18 cellular contexts compared by ENCODE assay signal in genomic region chr7:132078891-132079735, GRCh38.
A peak's percentile ranks its signal among the peaks of the same experiment; 100 is the strongest.
DNase-seq lines count a peak whose midpoint lies in the region; ATAC-seq, FAIRE-seq and TF ChIP-seq lines count a peak whose summit lies in the region.
"Had no signal": no experiment of that assay in that cellular context is flagged by ENCODE, and none has a peak within 500 bp of the region (broad histone marks: within the 10 kb centered on the region; RNA-seq: fewer than 3 reads in every experiment).

No MANE protein-coding gene starts in this region.

- no peak overlapping the region for H3K9ac ChIP-seq in K562 (ENCODE audit: insufficient read depth in 1 of 2, low read depth in 2 of 2, low read length in 2 of 2)

- intact Hi-C loops in K562 (cut with micrococcal nuclease), result no loop called here

- H3K4me2 ChIP-seq in K562 (ENCODE audit: insufficient read depth, low read length) (no peak overlapping the region), osteoblast (ENCODE audit: insufficient read depth, low read length) (no peak overlapping the region)

- in situ Hi-C loops in K562 (cut with MboI), result no loop called here

- H3K27me3 Mint-ChIP-seq in type B pancreatic cell, result peaks cover 28% of the 10 kb centered on the region

- POLR2A ChIA-PET in K562 (lab: Yijun Ruan, JAX), result interaction anchor here (1.3 kb wide), 1 partner anchor 39 kb away, joined by 6 read pairs; no protein-coding TSS in a partner anchor

- WGBS in K562 (ENCODE audit: insufficient coverage, low coverage, missing lambda C conversion rate), result 2% methylated on average over 8 of the region's 8 CpGs

- no peaks in the 10 kb centered on the region for H3K36me3 ChIP-seq in K562 (ENCODE audit: control insufficient read depth, insufficient read depth, low read length)
- H3K36me3 ChIP-seq in osteoblast (ENCODE audit: insufficient read depth, low read length), result no peaks in the 10 kb centered on the region
- H3K36me3 ChIP-seq: SJCRH30 had no signal

- CTCF ChIA-PET in K562 (lab: Yijun Ruan, JAX; ENCODE audit: low intra/inter-chr PET ratio), result no interaction called here

- H3K27ac ChIP-seq in K562 (ENCODE audit: extremely low read depth, low read depth, low read length), result no peak overlapping the region
- no peak overlapping the region for H3K27ac ChIP-seq in osteoblast (ENCODE audit: low read depth, low read length)
- H3K27ac ChIP-seq: SJCRH30 had no signal

- no peak for TF ChIP-seq POLR2A in K562 (conservative IDR thresholded peaks at IDR 0.05)

- no peaks in the 10 kb centered on the region for H3K9me1 ChIP-seq in K562 (ENCODE audit: control insufficient read depth, insufficient read depth, low read length)

- no peak overlapping the region for H2AFZ ChIP-seq in K562 (ENCODE audit: low read depth, low read length)
- H2AFZ ChIP-seq in osteoblast (ENCODE audit: low read length), result no peak overlapping the region

- H3K4me3 Mint-ChIP-seq in type B pancreatic cell, result no peak overlapping the region
- H3K4me3 Mint-ChIP-seq: IgD-negative memory B cell; T-helper 2 cell treated with Interferon-gamma antibody and Interleukin-4, amounts not matched to agents 5 μg/mL and 100 μg/mL, for 36 hours had no signal

- H3K4me1 ChIP-seq in K562 (replicated peaks in 1 of 2; ENCODE audit: control insufficient read depth in 2 of 2, insufficient read depth in 2 of 2, low read length in 2 of 2), result no peaks in the 10 kb centered on the region
- no peaks in the 10 kb centered on the region for H3K4me1 ChIP-seq in osteoblast (ENCODE audit: insufficient read depth, low read length)
- H3K4me1 ChIP-seq: SJCRH30 had no signal

- H3K4me3 ChIP-seq in LNCaP clone FGC (ENCODE audit: low read depth, low read length) (no peak overlapping the region), K562 (no peak overlapping the region), osteoblast (ENCODE audit: insufficient read depth, low read length) (no peak overlapping the region)
- H3K4me3 ChIP-seq: SJCRH30 had no signal

- H4K20me1 ChIP-seq in K562 (replicated peaks; ENCODE audit: control insufficient read depth, insufficient read depth, low read length), result no peaks in the 10 kb centered on the region
- no peaks in the 10 kb centered on the region for H4K20me1 ChIP-seq in osteoblast (ENCODE audit: insufficient read depth, low read length)

- no peak for TF ChIP-seq EP300 in K562 (IDR thresholded peaks at IDR 0.05; ENCODE audit: low read length)

- no peaks in the 10 kb centered on the region for H3K36me3 Mint-ChIP-seq in type B pancreatic cell

- no peak for TF ChIP-seq RAD21 in K562 (CRISPR knock-in tag; conservative IDR thresholded peaks at IDR 0.05 in 1 of 2, IDR thresholded peaks at IDR 0.05 in 1 of 2)

- H3K9me3 Mint-ChIP-seq in type B pancreatic cell, result no peaks in the 10 kb centered on the region
- H3K9me3 Mint-ChIP-seq: IgD-negative memory B cell; T-helper 2 cell treated with Interferon-gamma antibody and Interleukin-4, amounts not matched to agents 5 μg/mL and 100 μg/mL, for 36 hours had no signal

- H3K4me1 Mint-ChIP-seq in type B pancreatic cell (ENCODE audit: unreplicated experiment), result peaks cover 40% of the 10 kb centered on the region
- H3K4me1 Mint-ChIP-seq: IgD-negative memory B cell had no signal

- no peak; the same call in 2 of the 3 replicates for ATAC-seq in K562
- ATAC-seq in HG03520 (IDR thresholded peaks at IDR 0.05; ENCODE audit: unreplicated experiment), result no peak

- H3K9me3 ChIP-seq in K562 (replicated peaks; ENCODE audit: control insufficient read depth, insufficient read depth, low read depth, low read length), result no peaks in the 10 kb centered on the region
- no peaks in the 10 kb centered on the region for H3K9me3 ChIP-seq in osteoblast (ENCODE audit: low read depth, low read length)
- H3K9me3 ChIP-seq: SJCRH30 had no signal

- peak; percentile 3 for DNase-seq in SIG-M5 treated with dmso at 0.1 percent for 504 hours (lab: John Stamatoyannopoulos, UW; ENCODE audit: unreplicated experiment)
- no peak for DNase-seq in SIG-M5 (lab: John Stamatoyannopoulos, UW)
- DNase-seq in LNCaP clone FGC (ENCODE audit: low read depth), result no peak
- DNase-seq in K562 (ENCODE audit: extremely low read depth in 1 of 4, low spot score in 3 of 4), result no peak
- no peak for DNase-seq in type B pancreatic cell (ENCODE audit: extremely low spot score, unreplicated experiment)
- no peak for DNase-seq in NCI-H524 (lab: John Stamatoyannopoulos, UW)
- DNase-seq in osteoblast (ENCODE audit: insufficient read length, low spot score, missing footprints), result no peak
- DNase-seq: C1 segment of cervical spinal cord, GF-D8, GOT3, NCI-H1092 treated with DMSO at 0.1 percent for 48 hours, NCI-H1694, NCI-H526, SJCRH30 had no signal

- FAIRE-seq in K562 (lab: Jason Lieb, UNC), result no peak
- FAIRE-seq: GM12891 had no signal

- H3K79me2 ChIP-seq in K562 (ENCODE audit: control insufficient read depth, insufficient read depth, low read length) (no peaks in the 10 kb centered on the region), osteoblast (ENCODE audit: insufficient read depth, low read length) (no peaks in the 10 kb centered on the region)

- H3K27ac Mint-ChIP-seq in type B pancreatic cell, result peak overlapping the region; percentile 36
- H3K27ac Mint-ChIP-seq: IgD-negative memory B cell; T-helper 2 cell treated with Interferon-gamma antibody and Interleukin-4, amounts not matched to agents 5 μg/mL and 100 μg/mL, for 36 hours had no signal

- TF ChIP-seq CTCF in LNCaP clone FGC (IDR thresholded peaks at IDR 0.05; ENCODE audit: control insufficient read depth, extremely low read depth, insufficient read depth), result 0 out of 2 replicates have a peak, but pooled peaks have one; percentile 7
- TF ChIP-seq CTCF in K562 (IDR thresholded peaks at IDR 0.05 in 2 of 3, conservative IDR thresholded peaks at IDR 0.05 in 1 of 3; ENCODE audit: insufficient read depth in 2 of 3, low read depth in 1 of 3, low read length in 3 of 3), result peak in 2 of 3 experiments; percentile 9 to 13; a peak in 1 of 6 replicates
- TF ChIP-seq CTCF in type B pancreatic cell (conservative IDR thresholded peaks at IDR 0.05), result no peak
- TF ChIP-seq CTCF in osteoblast (IDR thresholded peaks at IDR 0.05; ENCODE audit: extremely low read depth, low read depth, low read length), result no peak

- H3K27me3 ChIP-seq in K562 (ENCODE audit: control insufficient read depth in 2 of 2, insufficient read depth in 2 of 2, low read length in 2 of 2) (peaks cover 0 to 44% of the 10 kb centered on the region in 2 experiments), osteoblast (ENCODE audit: insufficient read depth, low read length) (peaks cover 39% of the 10 kb centered on the region)
- H3K27me3 ChIP-seq: SJCRH30 had no signal

- no TSS peak for BruUV-seq in K562 (replicated peaks; lab: Mats Ljungman, UMichigan)

TF ChIP-seq in K562, 482 proteins besides CTCF, POLR2A, EP300 and RAD21 (continues in another document):
- no peak for TF ChIP-seq NCOA2 (IDR thresholded peaks at IDR 0.05; ENCODE audit: partially characterized antibody in 2 of 2)
- TF ChIP-seq ZNF639 (CRISPR knock-in tag; conservative IDR thresholded peaks at IDR 0.05 in 1 of 2, IDR thresholded peaks at IDR 0.05 in 1 of 2), result no peak
- TF ChIP-seq, protein P1, sequence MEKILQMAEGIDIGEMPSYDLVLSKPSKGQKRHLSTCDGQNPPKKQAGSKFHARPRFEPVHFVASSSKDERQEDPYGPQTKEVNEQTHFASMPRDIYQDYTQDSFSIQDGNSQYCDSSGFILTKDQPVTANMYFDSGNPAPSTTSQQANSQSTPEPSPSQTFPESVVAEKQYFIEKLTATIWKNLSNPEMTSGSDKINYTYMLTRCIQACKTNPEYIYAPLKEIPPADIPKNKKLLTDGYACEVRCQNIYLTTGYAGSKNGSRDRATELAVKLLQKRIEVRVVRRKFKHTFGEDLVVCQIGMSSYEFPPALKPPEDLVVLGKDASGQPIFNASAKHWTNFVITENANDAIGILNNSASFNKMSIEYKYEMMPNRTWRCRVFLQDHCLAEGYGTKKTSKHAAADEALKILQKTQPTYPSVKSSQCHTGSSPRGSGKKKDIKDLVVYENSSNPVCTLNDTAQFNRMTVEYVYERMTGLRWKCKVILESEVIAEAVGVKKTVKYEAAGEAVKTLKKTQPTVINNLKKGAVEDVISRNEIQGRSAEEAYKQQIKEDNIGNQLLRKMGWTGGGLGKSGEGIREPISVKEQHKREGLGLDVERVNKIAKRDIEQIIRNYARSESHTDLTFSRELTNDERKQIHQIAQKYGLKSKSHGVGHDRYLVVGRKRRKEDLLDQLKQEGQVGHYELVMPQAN (IDR thresholded peaks at IDR 0.05; ENCODE audit: borderline replicate concordance), result no peak
- TF ChIP-seq ZNF23 (CRISPR knock-in tag; IDR thresholded peaks at IDR 0.05), result no peak
- TF ChIP-seq HNRNPH1 (optimal IDR thresholded peaks at IDR 0.05; ENCODE audit: low read depth, low read length), result no peak
- no peak for TF ChIP-seq ZNF583 (CRISPR knock-in tag; IDR thresholded peaks at IDR 0.05)
- TF ChIP-seq NR2C2 (CRISPR knock-in tag; IDR thresholded peaks at IDR 0.05), result no peak
- TF ChIP-seq NR2C2 (tag; IDR thresholded peaks at IDR 0.05), result no peak
- TF ChIP-seq SUPT5H (IDR thresholded peaks at IDR 0.05), result no peak
- TF ChIP-seq KAT8 (IDR thresholded peaks at IDR 0.05; ENCODE audit: low read depth), result no peak
- TF ChIP-seq KLF16 (IDR thresholded peaks at IDR 0.05), result no peak
- no peak for TF ChIP-seq DDX20 (tag; IDR thresholded peaks at IDR 0.05; ENCODE audit: low read depth)
- no peak for TF ChIP-seq ZNF41 (CRISPR knock-in tag; conservative IDR thresholded peaks at IDR 0.05)
- TF ChIP-seq KDM2B (CRISPR knock-in tag; IDR thresholded peaks at IDR 0.05), result no peak
- TF ChIP-seq GABPA (tag; conservative IDR thresholded peaks at IDR 0.05; ENCODE audit: low read depth), result no peak
- TF ChIP-seq ZNF699 (CRISPR knock-in tag; IDR thresholded peaks at IDR 0.05; ENCODE audit: insufficient replicate concordance), result no peak

Comparison
In these comparisons a context has a peak if more than half of its experiments do, and no peak if none do; other contexts are left out.
1. CTCF ChIP-seq: peak in LNCaP clone FGC (single experiment) and K562 (2 of 3); none in type B pancreatic cell (single experiment) and osteoblast (single experiment).